In genomic region chr2:16331761-16332160, GRCh38 we compare ENCODE assay signal across 18 cellular contexts.
A peak's percentile ranks its signal among the peaks of the same experiment; 100 is the strongest.
DNase-seq lines count a peak whose midpoint lies in the region; TF ChIP-seq lines count a peak whose summit lies in the region.
"Had no signal": no experiment of that assay in that cellular context is flagged by ENCODE, and none has a peak within 500 bp of the region (broad histone marks: within the 10 kb centered on the region; RNA-seq: fewer than 3 reads in every experiment).

No MANE protein-coding gene starts in this region.

- H3K9ac ChIP-seq in Loucy (ENCODE audit: low read depth, low read length, poor library complexity, severe bottlenecking) (peak overlapping the region; percentile 15), neuronal stem cell (ENCODE audit: low read depth, low read length, poor library complexity) (no peak overlapping the region)
- H3K9ac ChIP-seq: GM23248 had no signal

- H3K27me3 ChIP-seq in BE2C (no peaks in the 10 kb centered on the region), Loucy (ENCODE audit: insufficient read depth, low read length, poor library complexity, severe bottlenecking) (no peaks in the 10 kb centered on the region), neuronal stem cell (ENCODE audit: control insufficient read depth in 3 of 3, insufficient read depth in 3 of 3, low read depth in 1 of 3, low read length in 3 of 3) (no peaks in the 10 kb centered on the region), osteoblast (ENCODE audit: insufficient read depth, low read length) (no peaks in the 10 kb centered on the region)

- no peak overlapping the region for H2BK120ac ChIP-seq in neuronal stem cell (ENCODE audit: low read depth, low read length)

- no peak overlapping the region for H3K23ac ChIP-seq in neuronal stem cell (ENCODE audit: low read depth, low read length, poor library complexity)

- no CpG with 5 or more reads among the region's 2 CpGs for WGBS in neuronal stem cell (ENCODE audit: extremely low coverage in 2 of 2, insufficient read length in 2 of 2, insufficient replicate concordance in 1 of 2), 2 donors

- H3K9me3 ChIP-seq in BE2C = no peaks in the 10 kb centered on the region; the same call in 1 of the 2 replicates
- H3K9me3 ChIP-seq in Loucy (ENCODE audit: insufficient read depth, low read depth, low read length) = no peaks in the 10 kb centered on the region
- H3K9me3 ChIP-seq in neuronal stem cell (replicated peaks in 1 of 2; ENCODE audit: control insufficient read depth in 2 of 2, insufficient read depth in 1 of 2, low read depth in 1 of 2, low read length in 2 of 2) = no peaks in the 10 kb centered on the region
- no peaks in the 10 kb centered on the region for H3K9me3 ChIP-seq in osteoblast (ENCODE audit: low read depth, low read length)
- H3K9me3 ChIP-seq: A549 had no signal

- no peak for TF ChIP-seq CTCF in BE2C (IDR thresholded peaks at IDR 0.05; ENCODE audit: low read depth, low read length)
- no peak for TF ChIP-seq CTCF in Loucy (conservative IDR thresholded peaks at IDR 0.05; ENCODE audit: low read length)
- TF ChIP-seq CTCF in mesothelial cell of epicardium (IDR thresholded peaks at IDR 0.05; ENCODE audit: unreplicated experiment) = no peak
- no peak for TF ChIP-seq CTCF in osteoblast (IDR thresholded peaks at IDR 0.05; ENCODE audit: extremely low read depth, low read depth, low read length)

- H3K36me3 ChIP-seq in BE2C (no peaks in the 10 kb centered on the region), Loucy (ENCODE audit: insufficient read depth, low read length) (no peaks in the 10 kb centered on the region), neuronal stem cell (replicated peaks in 1 of 2; ENCODE audit: control insufficient read depth in 2 of 2, insufficient read depth in 2 of 2, low read length in 2 of 2) (no peaks in the 10 kb centered on the region), osteoblast (ENCODE audit: insufficient read depth, low read length) (no peaks in the 10 kb centered on the region)

- H3K18ac ChIP-seq in neuronal stem cell (ENCODE audit: low read length) = no peak overlapping the region

- no peak overlapping the region for H2BK12ac ChIP-seq in neuronal stem cell (ENCODE audit: low read length)

- no peaks in the 10 kb centered on the region for H3K9me3 Mint-ChIP-seq in mesothelial cell of epicardium
- H3K9me3 Mint-ChIP-seq: H9 had no signal

- no peak overlapping the region for H3K4me3 Mint-ChIP-seq in mesothelial cell of epicardium
- H3K4me3 Mint-ChIP-seq: CD4-positive, alpha-beta memory T cell; H9 had no signal

- H3F3A ChIP-seq in Loucy (ENCODE audit: low read depth) = peaks cover 6% of the 10 kb centered on the region; the same call in 1 of the 2 replicates

- H3K4me3 ChIP-seq in BE2C (ENCODE audit: low read depth, low read length) (no peak overlapping the region), Loucy (ENCODE audit: low read length, poor library complexity, severe bottlenecking) (no peak overlapping the region), neuronal stem cell (ENCODE audit: low read length in 2 of 2) (no peak overlapping the region), osteoblast (ENCODE audit: insufficient read depth, low read length) (no peak overlapping the region)
- H3K4me3 ChIP-seq: A549, GM23248 had no signal

- H2BK5ac ChIP-seq in neuronal stem cell (ENCODE audit: low read length) = no peak overlapping the region

- H3K4me1 Mint-ChIP-seq in mesothelial cell of epicardium = peaks cover 77% of the 10 kb centered on the region
- H3K4me1 Mint-ChIP-seq: CD4-positive, alpha-beta memory T cell had no signal

- H3K27me3 Mint-ChIP-seq in mesothelial cell of epicardium (ENCODE audit: low read depth) = no peaks in the 10 kb centered on the region

- peak overlapping the region; percentile 19 for H3K4me2 ChIP-seq in Loucy (ENCODE audit: low read depth, low read length, poor library complexity, severe bottlenecking)
- no peak overlapping the region for H3K4me2 ChIP-seq in neuronal stem cell (ENCODE audit: insufficient read depth, low read length, poor library complexity, severe bottlenecking)
- H3K4me2 ChIP-seq in osteoblast (ENCODE audit: insufficient read depth, low read length) = no peak overlapping the region
- H3K4me2 ChIP-seq: A549 had no signal

- no peaks in the 10 kb centered on the region for H4K20me1 ChIP-seq in Loucy (ENCODE audit: insufficient read depth, low read length, poor library complexity, severe bottlenecking)
- H4K20me1 ChIP-seq in osteoblast (ENCODE audit: insufficient read depth, low read length) = no peaks in the 10 kb centered on the region

- no peaks in the 10 kb centered on the region for H3K9me2 ChIP-seq in Loucy (replicated peaks; ENCODE audit: low read depth, low read length)

- no peak overlapping the region for H4K91ac ChIP-seq in neuronal stem cell (ENCODE audit: low read depth, low read length, poor library complexity)

- H3K27ac Mint-ChIP-seq in mesothelial cell of epicardium = peak overlapping the region; percentile 83
- H3K27ac Mint-ChIP-seq: CD4-positive, alpha-beta memory T cell; H9 had no signal

- H2AFZ ChIP-seq in Loucy (ENCODE audit: low read length) = no peak overlapping the region
- peak overlapping the region; percentile 43 for H2AFZ ChIP-seq in neuronal stem cell (ENCODE audit: low read length)
- H2AFZ ChIP-seq in osteoblast (ENCODE audit: low read length) = no peak overlapping the region
- H2AFZ ChIP-seq: GM23248 had no signal

- H3K4ac ChIP-seq in neuronal stem cell (ENCODE audit: low read length) = no peak overlapping the region

- H2BK15ac ChIP-seq in neuronal stem cell (ENCODE audit: low read length) = no peak overlapping the region

- no peaks in the 10 kb centered on the region for H3K79me1 ChIP-seq in neuronal stem cell (ENCODE audit: low read depth, low read length)

- H3K79me2 ChIP-seq in Loucy (ENCODE audit: insufficient read depth, low read length) = no peaks in the 10 kb centered on the region
- no peaks in the 10 kb centered on the region for H3K79me2 ChIP-seq in osteoblast (ENCODE audit: insufficient read depth, low read length)

- no peak overlapping the region for H2AK5ac ChIP-seq in neuronal stem cell (ENCODE audit: low read depth, low read length)

- H3K36me3 Mint-ChIP-seq in mesothelial cell of epicardium = no peaks in the 10 kb centered on the region
- H3K36me3 Mint-ChIP-seq: CD4-positive, alpha-beta memory T cell had no signal

- DNase-seq in BE2C (peak; percentile 100), mesothelial cell of epicardium (ENCODE audit: low spot score in 2 of 2, unreplicated experiment in 2 of 2) (no peak), neuronal stem cell (ENCODE audit: low spot score) (no peak), osteoblast (ENCODE audit: insufficient read length, low spot score, missing footprints) (no peak), occipital lobe (lab: John Stamatoyannopoulos, UW) (no peak)
- DNase-seq in activated CD4-positive, alpha-beta T cell treated with anti-CD3 and anti-CD28 coated beads for 48 hours = no peak
- DNase-seq: 8988T; ACHN; AML-193; C1 segment of cervical spinal cord; CD4-positive, alpha-beta memory T cell; COR-L47; DMS153; DND-41; GM23248; H9 had no signal

- H3K14ac ChIP-seq in neuronal stem cell (ENCODE audit: low read length) = no peak overlapping the region

- H3K4me1 ChIP-seq in BE2C = peaks cover 55% of the 10 kb centered on the region
- peaks cover 53% of the 10 kb centered on the region for H3K4me1 ChIP-seq in Loucy (ENCODE audit: insufficient read depth, low read length, poor library complexity, severe bottlenecking)
- peaks cover 26 to 41% of the 10 kb centered on the region in 2 donors for H3K4me1 ChIP-seq in neuronal stem cell (ENCODE audit: control insufficient read depth in 2 of 2, insufficient read depth in 1 of 2, low read depth in 1 of 2, low read length in 2 of 2)
- no peaks in the 10 kb centered on the region for H3K4me1 ChIP-seq in osteoblast (ENCODE audit: insufficient read depth, low read length)
- H3K4me1 ChIP-seq: A549 had no signal

- H4K8ac ChIP-seq in neuronal stem cell (ENCODE audit: low read depth, low read length) = no peak overlapping the region

- H3K27ac ChIP-seq in neuronal stem cell (replicated peaks; ENCODE audit: low read length) (peak overlapping the region; percentile 2), osteoblast (ENCODE audit: low read depth, low read length) (no peak overlapping the region)
- H3K27ac ChIP-seq: A549, GM23248 had no signal
